ENCODE assay signal across 19 cellular contexts in genomic region chr13:33116321-33117010, GRCh38.
"Had no signal": no experiment of that assay in that cellular context is flagged by ENCODE, and none has a peak within 500 bp of the region (broad histone marks: within the 10 kb centered on the region; RNA-seq: fewer than 3 reads in every experiment).

No MANE protein-coding gene starts in this region.

- ATAC-seq: natural killer cell treated with Interleukin-12 subunit alpha and Interleukin-12 subunit beta and Interleukin-15 and Interleukin-18, amount 100 ng/mL, for 72 hours; right cardiac atrium; T-cell had no signal

- H3K4me3 ChIP-seq: cardiac muscle cell, dorsolateral prefrontal cortex, left ventricle myocardium inferior, smooth muscle cell, transverse colon had no signal

- H3K9me3 ChIP-seq: left ventricle myocardium inferior, transverse colon had no signal

- H3K9me3 Mint-ChIP-seq: activated naive CD4-positive, alpha-beta T cell treated with anti-CD3 and anti-CD28 coated beads for 36 hours; activated T-helper 2 cell treated with anti-CD3 and anti-CD28 coated beads, Interferon-gamma antibody, Interleukin-2, Interleukin-4, amounts not matched to agents 10 μg/mL and 5 μg/mL and 100 μg/mL, durations not matched to agents 14 hours and 24 hours and 36 hours; endodermal cell; natural killer cell treated with Interleukin-12 subunit alpha and Interleukin-12 subunit beta and Interleukin-15 and Interleukin-18, amount 100 ng/mL, for 72 hours; T-cell had no signal

- DNase-seq: activated CD4-positive, alpha-beta T cell treated with anti-CD3 and anti-CD28 coated beads, Interleukin-2, amount 50 U/mL, for 48 hours; activated naive CD4-positive, alpha-beta T cell treated with anti-CD3 and anti-CD28 coated beads for 36 hours; activated T-cell treated with anti-CD3 and anti-CD28 coated beads, Interleukin-2, amount 50 U/mL, for 1 hour; dorsolateral prefrontal cortex; endodermal cell; erythroblast; left ventricle myocardium inferior; mesenchymal stem cell; right cardiac atrium; stimulated activated CD4-positive, alpha-beta T cell treated with anti-CD3 and anti-CD28 coated beads, Interleukin-4, amount 100 ng/mL, for 4 hours; stimulated activated CD8-positive, alpha-beta memory T cell treated with anti-CD3 and anti-CD28 coated beads, Interleukin-4, amount 100 ng/mL, for 48 hours; stimulated activated naive CD4-positive, alpha-beta T cell treated with Interleukin-2 at 50 U/mL for 16 hours; T-cell; T1000; transverse colon had no signal

- H3K36me3 Mint-ChIP-seq: natural killer cell treated with Interleukin-12 subunit alpha and Interleukin-12 subunit beta and Interleukin-15 and Interleukin-18, amount 100 ng/mL, for 72 hours; T-cell had no signal

- H3K27ac Mint-ChIP-seq: activated naive CD4-positive, alpha-beta T cell treated with anti-CD3 and anti-CD28 coated beads for 36 hours; activated T-helper 2 cell treated with anti-CD3 and anti-CD28 coated beads, Interferon-gamma antibody, Interleukin-2, Interleukin-4, amounts not matched to agents 10 μg/mL and 5 μg/mL and 100 μg/mL, durations not matched to agents 14 hours and 24 hours and 36 hours; endodermal cell; natural killer cell treated with Interleukin-12 subunit alpha and Interleukin-12 subunit beta and Interleukin-15 and Interleukin-18, amount 100 ng/mL, for 72 hours; T-cell had no signal

- H3K27ac ChIP-seq: cardiac muscle cell, dorsolateral prefrontal cortex, left ventricle myocardium inferior had no signal

- H3K4me1 Mint-ChIP-seq: T-cell had no signal

- H3K27me3 ChIP-seq: cardiac muscle cell, dorsolateral prefrontal cortex, transverse colon had no signal

- H3K4me3 Mint-ChIP-seq: activated naive CD4-positive, alpha-beta T cell treated with anti-CD3 and anti-CD28 coated beads for 36 hours; endodermal cell; natural killer cell treated with Interleukin-12 subunit alpha and Interleukin-12 subunit beta and Interleukin-15 and Interleukin-18, amount 100 ng/mL, for 72 hours; T-cell had no signal
